Comparison of ENCODE assay signal across 36 cellular contexts in the genomic region with DNA sequence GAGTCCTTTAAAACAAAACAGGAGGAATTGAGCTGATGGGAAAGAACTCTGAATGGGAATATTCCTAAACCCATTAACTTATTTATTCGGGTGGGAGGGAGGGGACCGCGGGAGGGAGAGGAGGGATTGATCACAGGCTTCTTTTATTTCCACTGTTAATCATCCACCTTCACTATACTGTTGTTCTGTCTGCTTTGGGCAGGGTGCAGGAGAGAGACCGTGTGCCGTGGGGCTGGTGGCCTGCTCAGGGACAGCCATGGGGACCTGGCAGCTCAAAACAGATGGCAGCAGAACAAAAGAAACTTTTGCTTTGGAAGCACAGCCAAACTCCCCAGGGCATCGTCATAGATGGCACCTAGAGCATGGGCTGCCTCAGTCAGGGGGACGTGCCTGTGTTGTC.
"Had no signal": no experiment of that assay in that cellular context is flagged by ENCODE, and none has a peak within 500 bp of the region (broad histone marks: within the 10 kb centered on the region; RNA-seq: fewer than 3 reads in every experiment).

No MANE protein-coding gene starts in this region.

- H3K9me3 Mint-ChIP-seq: activated B cell treated with CpG ODN at 0.5 μM for 24 hours; activated CD4-positive, alpha-beta memory T cell treated with anti-CD3 and anti-CD28 coated beads, Interleukin-2, amount 10 ng/mL, durations not matched to agents 7 days and 5 days; activated naive CD8-positive, alpha-beta T cell treated with anti-CD3 and anti-CD28 coated beads for 36 hours; T-cell had no signal

- H3K9me3 ChIP-seq: ascending aorta, breast epithelium, Peyer's patch had no signal

- H3K4me1 Mint-ChIP-seq: activated B cell treated with CpG ODN at 0.5 μM for 24 hours; activated CD4-positive, alpha-beta memory T cell treated with anti-CD3 and anti-CD28 coated beads, Interleukin-2, amount 10 ng/mL, durations not matched to agents 7 days and 5 days; activated naive CD8-positive, alpha-beta T cell treated with anti-CD3 and anti-CD28 coated beads for 36 hours had no signal

- H3K36me3 ChIP-seq: breast epithelium had no signal

- H3K27ac Mint-ChIP-seq: activated CD4-positive, alpha-beta memory T cell treated with anti-CD3 and anti-CD28 coated beads, Interleukin-2, amount 10 ng/mL, durations not matched to agents 7 days and 5 days; activated CD8-positive, alpha-beta memory T cell treated with anti-CD3 and anti-CD28 coated beads, Interleukin-2, amount 10 ng/mL, durations not matched to agents 7 days and 5 days; activated naive CD8-positive, alpha-beta T cell treated with anti-CD3 and anti-CD28 coated beads for 36 hours had no signal

- H3K27me3 Mint-ChIP-seq: activated B cell treated with CpG ODN at 0.5 μM for 24 hours; activated CD4-positive, alpha-beta memory T cell treated with anti-CD3 and anti-CD28 coated beads, Interleukin-2, amount 10 ng/mL, durations not matched to agents 7 days and 5 days; activated CD8-positive, alpha-beta memory T cell treated with anti-CD3 and anti-CD28 coated beads, Interleukin-2, amount 10 ng/mL, durations not matched to agents 7 days and 5 days; activated naive CD8-positive, alpha-beta T cell treated with anti-CD3 and anti-CD28 coated beads for 36 hours; T-cell had no signal

- H3K27me3 ChIP-seq: ascending aorta, breast epithelium, Peyer's patch had no signal

- H3K4me3 Mint-ChIP-seq: activated B cell treated with CpG ODN at 0.5 μM for 24 hours; activated CD4-positive, alpha-beta memory T cell treated with anti-CD3 and anti-CD28 coated beads, Interleukin-2, amount 10 ng/mL, durations not matched to agents 7 days and 5 days; activated CD8-positive, alpha-beta memory T cell treated with anti-CD3 and anti-CD28 coated beads, Interleukin-2, amount 10 ng/mL, durations not matched to agents 7 days and 5 days; activated naive CD8-positive, alpha-beta T cell treated with anti-CD3 and anti-CD28 coated beads for 36 hours; T-cell had no signal

- H3K36me3 Mint-ChIP-seq: activated CD8-positive, alpha-beta memory T cell treated with anti-CD3 and anti-CD28 coated beads, Interleukin-2, amount 10 ng/mL, durations not matched to agents 7 days and 5 days; activated naive CD8-positive, alpha-beta T cell treated with anti-CD3 and anti-CD28 coated beads for 36 hours had no signal

- H3K27ac ChIP-seq: ascending aorta, breast epithelium, Peyer's patch, RWPE1, VCaP had no signal

- H3K4me1 ChIP-seq: ascending aorta, breast epithelium, Peyer's patch had no signal

- ATAC-seq: activated CD8-positive, alpha-beta memory T cell treated with anti-CD3 and anti-CD28 coated beads, Interleukin-2, amount 10 ng/mL, durations not matched to agents 7 days and 5 days; K562; PC-3; Right ventricle myocardium inferior; SK-N-SH treated with all-trans-retinoic acid at 6 μM for 48 hours; T-cell had no signal

- H3K4me3 ChIP-seq: ascending aorta, breast epithelium, K562, Peyer's patch had no signal

- FAIRE-seq: K562 had no signal

- DNase-seq: activated B cell treated with CpG ODN at 0.5 μM for 24 hours; activated CD4-positive, alpha-beta memory T cell treated with anti-CD3 and anti-CD28 coated beads, Interleukin-2, amount 10 ng/mL, durations not matched to agents 7 days and 5 days; activated CD4-positive, alpha-beta T cell treated with anti-CD3 and anti-CD28 coated beads for 1 hour; activated CD4-positive, alpha-beta T cell treated with anti-CD3 and anti-CD28 coated beads for 48 hours; activated CD8-positive, alpha-beta memory T cell treated with anti-CD3 and anti-CD28 coated beads for 24 hours; activated CD8-positive, alpha-beta memory T cell treated with anti-CD3 and anti-CD28 coated beads, Interleukin-2, amount 10 ng/mL, durations not matched to agents 7 days and 5 days; activated CD8-positive, alpha-beta memory T cell treated with anti-CD3 and anti-CD28 coated beads, Interleukin-2, amount 50 U/mL, for 48 hours; activated effector memory CD4-positive, alpha-beta T cell treated with anti-CD3 and anti-CD28 coated beads, Interleukin-2, amount 50 U/mL, for 16 hours; activated naive CD4-positive, alpha-beta T cell; activated naive CD4-positive, alpha-beta T cell treated with anti-CD3 and anti-CD28 coated beads, Interleukin-2, amount 50 U/mL, for 16 hours; activated naive CD8-positive, alpha-beta T cell treated with anti-CD3 and anti-CD28 coated beads for 36 hours; activated T-cell treated with anti-CD3 and anti-CD28 coated beads, Interleukin-2, amount 50 U/mL, for 48 hours; amygdala; NCI-H1048; NCI-H146; NCI-H187; NCI-H2029 treated with DMSO at 0.1 percent for 48 hours; NCI-H2107; NCI-H2171; NCI-H510A; NCI-H526; NCI-H748 treated with DMSO at 0.1 percent for 48 hours; NK-92 treated with Interleukin-12 subunit alpha and Interleukin-12 subunit beta, amount 100 ng/mL, for 24 hours; PC-3; SIG-M5; T-cell; T-helper 2 cell; T-helper 9 cell had no signal
